Comparison of ENCODE assay signal across 8 cellular contexts in the genomic region with DNA sequence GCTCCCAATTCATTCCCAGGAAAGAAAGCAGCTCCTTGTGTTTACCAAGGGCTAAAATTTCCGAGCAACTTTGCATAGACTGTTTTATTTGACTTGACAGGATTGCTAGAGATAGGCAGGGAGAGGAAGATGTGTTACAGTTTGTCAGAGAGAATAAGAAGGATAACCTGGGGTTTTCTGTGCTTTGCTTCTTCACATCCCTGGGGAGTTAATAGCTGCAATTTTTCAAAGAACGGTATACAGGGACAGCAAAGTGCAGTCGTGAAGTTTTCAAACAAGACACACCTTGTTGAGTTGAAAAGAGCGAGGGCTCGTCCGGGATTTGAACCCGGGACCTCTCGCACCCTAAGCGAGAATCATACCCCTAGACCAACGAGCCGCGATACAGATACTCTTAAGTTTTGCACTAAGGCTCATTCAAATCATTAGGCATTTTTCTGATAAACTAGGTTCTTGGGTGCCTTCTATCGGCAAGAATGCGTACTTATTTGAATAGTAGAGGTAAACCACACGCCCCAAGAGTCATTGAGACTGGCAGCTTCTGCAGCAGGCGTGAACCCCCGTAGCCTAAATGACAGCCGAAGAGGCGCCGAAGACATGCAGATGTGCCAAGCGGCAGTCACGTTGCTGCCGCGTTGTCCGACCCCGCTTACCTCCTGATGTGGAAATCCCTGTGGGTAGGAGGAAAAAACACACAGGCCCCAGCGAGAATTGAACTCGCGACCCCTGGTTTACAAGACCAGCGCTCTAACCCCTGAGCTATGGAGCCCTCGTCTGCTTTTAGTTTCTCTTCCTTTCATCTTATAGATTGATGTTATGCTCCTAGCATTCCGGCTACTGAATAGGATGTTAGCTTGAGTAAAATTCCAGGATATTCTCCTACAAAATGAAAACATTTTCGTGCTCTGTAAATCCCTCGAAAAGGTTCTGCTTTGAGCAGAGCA. TPM values are rescaled to one million over a fixed set of nuclear protein-coding genes. Genes with fewer than 3 reads are reported as not detected.
DNase-seq lines count a peak whose midpoint lies in the region; ATAC-seq and TF ChIP-seq lines count a peak whose summit lies in the region.

No MANE protein-coding gene starts in this region.

- H3K27me3 ChIP-seq in CD4-positive, alpha-beta T cell (ENCODE audit: control insufficient read depth, insufficient read depth, low read length) = no peaks in the 10 kb centered on the region
- no peaks in the 10 kb centered on the region for H3K27me3 ChIP-seq in effector memory CD4-positive, alpha-beta T cell (replicated peaks; ENCODE audit: control insufficient read depth, insufficient read depth, low read length, poor library complexity, severe bottlenecking)

- H3K4me3 Mint-ChIP-seq in CD4-positive, alpha-beta T cell = no peak overlapping the region
- no peak overlapping the region for H3K4me3 Mint-ChIP-seq in activated CD4-positive, alpha-beta memory T cell treated with anti-CD3 and anti-CD28 coated beads, Interleukin-2, amount 10 ng/mL, durations not matched to agents 7 days and 5 days

- CTCF ChIA-PET in CD4-positive, alpha-beta T cell (lab: Charles Lee) = interaction anchor here (0.7 to 2.9 kb wide), 17 partner anchors 9 to 286 kb away, joined by 3 to 15 read pairs (median 4); partner anchors contain the start of genes APEX1 and RNASE4
- CTCF ChIA-PET in activated CD4-positive, alpha-beta memory T cell treated with anti-CD3 and anti-CD28 coated beads, Interleukin-2, amount 10 ng/mL, durations not matched to agents 7 days and 5 days (lab: Charles Lee) = interaction anchor here (0.6 to 2.9 kb wide), 20 partner anchors 9 to 542 kb away, joined by 3 to 20 read pairs (median 4); partner anchors contain the start of genes PARP2, PNP, RNASE4 and TEP1

- no peaks in the 10 kb centered on the region for H3K9me3 ChIP-seq in CD4-positive, alpha-beta T cell (ENCODE audit: control insufficient read depth, low read length)
- no peaks in the 10 kb centered on the region for H3K9me3 ChIP-seq in effector memory CD4-positive, alpha-beta T cell (ENCODE audit: control insufficient read depth, low read length)

- H3K4me1 Mint-ChIP-seq in CD4-positive, alpha-beta T cell (ENCODE audit: low read depth) = no peaks in the 10 kb centered on the region
- H3K4me1 Mint-ChIP-seq in activated CD4-positive, alpha-beta memory T cell treated with anti-CD3 and anti-CD28 coated beads, Interleukin-2, amount 10 ng/mL, durations not matched to agents 7 days and 5 days = peaks cover 21% of the 10 kb centered on the region

- peak; percentile 83 for ATAC-seq in CD4-positive, alpha-beta T cell (ENCODE audit: poor library complexity)
- ATAC-seq in GM19455 (IDR thresholded peaks at IDR 0.05; ENCODE audit: unreplicated experiment) = peak; percentile 68
- ATAC-seq in HG03571 (IDR thresholded peaks at IDR 0.05; ENCODE audit: unreplicated experiment) = peak; percentile 53

- no peak overlapping the region for H3K27ac ChIP-seq in CD4-positive, alpha-beta T cell (ENCODE audit: low read depth, low read length)
- H3K27ac ChIP-seq in effector memory CD4-positive, alpha-beta T cell (ENCODE audit: insufficient read depth, low read length, poor library complexity, severe bottlenecking) = peak overlapping the region; percentile 24

- peak; percentile 55 for TF ChIP-seq CTCF in CD4-positive, alpha-beta T cell (IDR thresholded peaks at IDR 0.05)

- peaks cover 10% of the 10 kb centered on the region for H3K4me1 ChIP-seq in effector memory CD4-positive, alpha-beta T cell (ENCODE audit: control insufficient read depth, insufficient read depth, low read length, poor library complexity, severe bottlenecking)

- POLR2A ChIA-PET in CD4-positive, alpha-beta T cell (lab: Charles Lee) = interaction anchor here (1.0 to 3.5 kb wide), 15 partner anchors 9 to 285 kb away, joined by 3 to 61 read pairs (median 8); partner anchors contain the start of genes APEX1, CCNB1IP1, OSGEP and PARP2
- POLR2A ChIA-PET in activated CD4-positive, alpha-beta memory T cell treated with anti-CD3 and anti-CD28 coated beads, Interleukin-2, amount 10 ng/mL, durations not matched to agents 7 days and 5 days (lab: Charles Lee) = interaction anchor here (0.7 to 3.5 kb wide), 16 partner anchors 10 to 284 kb away, joined by 3 to 17 read pairs (median 4); partner anchors contain the start of genes ANG, APEX1, OSGEP and PARP2

- no peaks in the 10 kb centered on the region for H3K36me3 ChIP-seq in effector memory CD4-positive, alpha-beta T cell (ENCODE audit: control insufficient read depth, insufficient read depth, low read length)

- H3K4me3 ChIP-seq in effector memory CD4-positive, alpha-beta T cell (ENCODE audit: insufficient read depth, low read depth, low read length, poor library complexity, severe bottlenecking) = peak overlapping the region; percentile 49

- no peak overlapping the region for H3K27ac Mint-ChIP-seq in CD4-positive, alpha-beta T cell
- H3K27ac Mint-ChIP-seq in activated CD4-positive, alpha-beta memory T cell treated with anti-CD3 and anti-CD28 coated beads, Interleukin-2, amount 10 ng/mL, durations not matched to agents 7 days and 5 days = no peak overlapping the region

- no peaks in the 10 kb centered on the region for H3K9me3 Mint-ChIP-seq in CD4-positive, alpha-beta T cell
- no peaks in the 10 kb centered on the region for H3K9me3 Mint-ChIP-seq in activated CD4-positive, alpha-beta memory T cell treated with anti-CD3 and anti-CD28 coated beads, Interleukin-2, amount 10 ng/mL, durations not matched to agents 7 days and 5 days

- intact Hi-C loops in CD4-positive, alpha-beta T cell (cut with DNase I, micrococcal nuclease) = loop anchor here (1.0 to 5.0 kb wide), 8 partner anchors 17 to 271 kb away; partner anchors contain the start of genes PARP2 (in 1 of the 2), RNASE4 (in 1 of the 2) and TEP1 (in 1 of the 2)

- H3K27me3 Mint-ChIP-seq in CD4-positive, alpha-beta T cell = peaks cover 7% of the 10 kb centered on the region
- peaks cover 3% of the 10 kb centered on the region for H3K27me3 Mint-ChIP-seq in activated CD4-positive, alpha-beta memory T cell treated with anti-CD3 and anti-CD28 coated beads, Interleukin-2, amount 10 ng/mL, durations not matched to agents 7 days and 5 days

- peak; percentile 65 to 84 (median 76) for DNase-seq in CD4-positive, alpha-beta T cell
- DNase-seq in NCI-H774 (lab: John Stamatoyannopoulos, UW) (peak; percentile 88), lung microvascular endothelial cell (ENCODE audit: low read depth in 2 of 2) (peak; percentile 93 to 96)
- peak; percentile 86 for DNase-seq in activated CD4-positive, alpha-beta memory T cell treated with anti-CD3 and anti-CD28 coated beads, Interleukin-2, amount 10 ng/mL, durations not matched to agents 7 days and 5 days
- DNase-seq in effector memory CD4-positive, alpha-beta T cell = peak; percentile 71 to 75 (median 73)
- peak; percentile 70 to 82 (median 79) for DNase-seq in stimulated activated CD4-positive, alpha-beta T cell treated with anti-CD3 and anti-CD28 coated beads, TNF-alpha, amount 100 ng/mL, for 4 hours (ENCODE audit: low read depth in 3 of 3)

- H3K36me3 Mint-ChIP-seq in CD4-positive, alpha-beta T cell (ENCODE audit: low read depth) = no peaks in the 10 kb centered on the region
- H3K36me3 Mint-ChIP-seq in activated CD4-positive, alpha-beta memory T cell treated with anti-CD3 and anti-CD28 coated beads, Interleukin-2, amount 10 ng/mL, durations not matched to agents 7 days and 5 days (ENCODE audit: low read depth) = no peaks in the 10 kb centered on the region

RNA-seq across cellular contexts. Expression of gene RNASE12, which starts 22.2 kb away (rescaled TPM):
- total RNA-seq in CD4-positive, alpha-beta T cell = not detected
- total RNA-seq in activated CD4-positive, alpha-beta memory T cell treated with anti-CD3 and anti-CD28 coated beads, Interleukin-2, amount 10 ng/mL, durations not matched to agents 7 days and 5 days = not detected
- not detected in 2 replicates for total RNA-seq in lung microvascular endothelial cell

RNA-seq across cellular contexts. Expression of gene RNASE11, which starts 25.6 kb away (rescaled TPM):
- not detected for total RNA-seq in CD4-positive, alpha-beta T cell
- total RNA-seq in activated CD4-positive, alpha-beta memory T cell treated with anti-CD3 and anti-CD28 coated beads, Interleukin-2, amount 10 ng/mL, durations not matched to agents 7 days and 5 days = not detected
- not detected in 2 replicates for total RNA-seq in lung microvascular endothelial cell

RNA-seq across cellular contexts. Expression of gene OR6S1, which starts 28.1 kb away (rescaled TPM):
- total RNA-seq in CD4-positive, alpha-beta T cell = not detected
- total RNA-seq in activated CD4-positive, alpha-beta memory T cell treated with anti-CD3 and anti-CD28 coated beads, Interleukin-2, amount 10 ng/mL, durations not matched to agents 7 days and 5 days = not detected
- not detected in 2 replicates for total RNA-seq in lung microvascular endothelial cell

RNA-seq across cellular contexts. Expression of gene RNASE9, which starts 52.5 kb away (rescaled TPM):
- not detected for total RNA-seq in CD4-positive, alpha-beta T cell
- not detected for total RNA-seq in activated CD4-positive, alpha-beta memory T cell treated with anti-CD3 and anti-CD28 coated beads, Interleukin-2, amount 10 ng/mL, durations not matched to agents 7 days and 5 days
- not detected in 2 replicates for total RNA-seq in lung microvascular endothelial cell
